ENCODE assay signal across 17 cellular contexts in the genomic region with DNA sequence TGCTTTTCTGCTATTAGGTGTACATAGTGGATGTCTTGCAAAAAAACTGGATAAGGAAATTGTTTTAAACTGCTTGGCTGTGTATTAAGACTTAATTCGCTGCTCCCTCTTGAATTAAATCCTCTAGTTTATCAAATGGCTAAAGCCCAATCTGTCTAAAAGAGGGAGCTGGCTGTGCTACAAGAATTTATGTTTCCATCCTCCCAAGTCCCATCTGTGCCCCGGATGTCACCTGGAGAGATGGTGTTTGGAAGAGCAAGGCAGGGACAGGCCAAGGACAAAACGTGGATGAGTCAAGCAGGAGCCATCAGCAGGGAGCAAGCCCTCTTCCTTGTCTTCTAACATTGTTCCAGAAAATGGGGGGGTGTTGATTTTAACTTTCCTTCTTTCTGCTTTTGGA.
DNase-seq lines count a peak whose midpoint lies in the region.
"Had no signal": no experiment of that assay in that cellular context is flagged by ENCODE, and none has a peak within 500 bp of the region (broad histone marks: within the 10 kb centered on the region; RNA-seq: fewer than 3 reads in every experiment).

No MANE protein-coding gene starts in this region.

- DNase-seq in NCI-H2171 treated with DMSO at 0.1 percent for 48 hours (lab: John Stamatoyannopoulos, UW) (peak; percentile 50), NCI-H2171 (lab: John Stamatoyannopoulos, UW) (no peak), NCI-H524 treated with DMSO at 0.1 percent for 48 hours (lab: John Stamatoyannopoulos, UW) (peak; percentile 69), cerebellar cortex (ENCODE audit: low spot score) (peak; percentile 81), LoVo (ENCODE audit: low spot score) (no peak), HCEC 1CT (no peak)
- no peak for DNase-seq in activated CD4-positive, alpha-beta T cell treated with anti-CD3 and anti-CD28 coated beads, Interleukin-2, amount 10 ng/mL, durations not matched to agents 24 days and 14 days
- DNase-seq: 8988T; AML-193; Caco-2; CD8-positive, alpha-beta memory T cell; DMS153; DMS79 treated with DMSO at 0.1 percent for 48 hours; EL; GDM1; HFFc6 had no signal

- H3K4me3 Mint-ChIP-seq in activated CD4-positive, alpha-beta T cell treated with anti-CD3 and anti-CD28 coated beads, Interleukin-2, amount 10 ng/mL, durations not matched to agents 24 days and 14 days: no peak overlapping the region
- H3K4me3 Mint-ChIP-seq: CD8-positive, alpha-beta memory T cell; HFFc6; IgD-negative memory B cell had no signal

- intact Hi-C loops in activated CD4-positive, alpha-beta T cell treated with anti-CD3 and anti-CD28 coated beads, Interleukin-2, amount 10 ng/mL, durations not matched to agents 24 days and 14 days (cut with micrococcal nuclease): no loop called here

- no peak overlapping the region for H3K27ac Mint-ChIP-seq in activated CD4-positive, alpha-beta T cell treated with anti-CD3 and anti-CD28 coated beads, Interleukin-2, amount 10 ng/mL, durations not matched to agents 24 days and 14 days
- H3K27ac Mint-ChIP-seq: CD8-positive, alpha-beta memory T cell; HFFc6; IgD-negative memory B cell had no signal

- no peaks in the 10 kb centered on the region for H3K4me1 Mint-ChIP-seq in activated CD4-positive, alpha-beta T cell treated with anti-CD3 and anti-CD28 coated beads, Interleukin-2, amount 10 ng/mL, durations not matched to agents 24 days and 14 days
- H3K4me1 Mint-ChIP-seq: CD8-positive, alpha-beta memory T cell; IgD-negative memory B cell had no signal

- H3K36me3 Mint-ChIP-seq in activated CD4-positive, alpha-beta T cell treated with anti-CD3 and anti-CD28 coated beads, Interleukin-2, amount 10 ng/mL, durations not matched to agents 24 days and 14 days (ENCODE audit: low read depth): no peaks in the 10 kb centered on the region
- H3K36me3 Mint-ChIP-seq: CD8-positive, alpha-beta memory T cell; IgD-negative memory B cell had no signal

- H3K9me3 Mint-ChIP-seq in activated CD4-positive, alpha-beta T cell treated with anti-CD3 and anti-CD28 coated beads, Interleukin-2, amount 10 ng/mL, durations not matched to agents 24 days and 14 days: no peaks in the 10 kb centered on the region
- H3K9me3 Mint-ChIP-seq: CD8-positive, alpha-beta memory T cell had no signal

- no peaks in the 10 kb centered on the region for H3K27me3 Mint-ChIP-seq in activated CD4-positive, alpha-beta T cell treated with anti-CD3 and anti-CD28 coated beads, Interleukin-2, amount 10 ng/mL, durations not matched to agents 24 days and 14 days

Comparison
In these comparisons a context has a peak if more than half of its experiments do, and no peak if none do; other contexts are left out.
1. DNase-seq: peak in NCI-H2171 treated with DMSO at 0.1 percent for 48 hours (single experiment), NCI-H524 treated with DMSO at 0.1 percent for 48 hours (single experiment) and cerebellar cortex (single experiment); none in NCI-H2171 (single experiment), LoVo (single experiment), activated CD4-positive, alpha-beta T cell treated with anti-CD3 and anti-CD28 coated beads, Interleukin-2, amount 10 ng/mL, durations not matched to agents 24 days and 14 days (single experiment) and HCEC 1CT (single experiment).